In genomic region chr12:12611512-12612306, GRCh38 we compare ENCODE assay signal across 8 cellular contexts. TPM values are rescaled to one million over a fixed set of nuclear protein-coding genes. Genes with fewer than 3 reads are reported as not detected.
DNase-seq lines count a peak whose midpoint lies in the region; ATAC-seq and TF ChIP-seq lines count a peak whose summit lies in the region.

TSS of gene CREBL2 (plus strand) at chr12:12611876. CDS start at chr12:12612173, 297 bp downstream.

- peak within 1 kb of the TSS; percentile 81 for H3K9ac ChIP-seq in KMS-11

- H3K27ac Mint-ChIP-seq in naive B cell, result peak within 1 kb of the TSS; percentile 96 to 99 (median 97)
- H3K27ac Mint-ChIP-seq in stimulated activated memory B cell treated with anti-CD40 and anti-IgM and Interleukin-4, amounts not matched to agents 10 μg/mL and 1 μg/mL and 100 μg/mL, for 72 hours, result peak within 1 kb of the TSS; percentile 97

- ATAC-seq in GM21723 (IDR thresholded peaks at IDR 0.05; ENCODE audit: unreplicated experiment) (peak; percentile 77), naive B cell (ENCODE audit: low read depth in 2 of 2) (peak; percentile 89)
- ATAC-seq in stimulated activated memory B cell treated with anti-CD40 and anti-IgM and Interleukin-4, amounts not matched to agents 10 μg/mL and 1 μg/mL and 100 μg/mL, for 72 hours, result peak; percentile 95

- H3K36me3 ChIP-seq in KMS-11 (ENCODE audit: insufficient read depth), result no peaks in the 10 kb centered on the region

- peak within 1 kb of the TSS; percentile 87 for H3K27ac ChIP-seq in KMS-11

- DNase-seq in DMS79 (lab: John Stamatoyannopoulos, UW) (peak; percentile 97), RKO (ENCODE audit: low spot score) (peak; percentile 97), fibroblast of gingiva (ENCODE audit: low read depth) (peak; percentile 98), naive B cell (peak; percentile 88)
- peak; percentile 61 to 72 for DNase-seq in activated T-helper 1 cell treated with anti-CD3 and anti-CD28 coated beads, Interleukin-2, amount 50 U/mL, for 16 hours (ENCODE audit: low read depth in 1 of 2, low spot score in 1 of 2)

- H3K79me2 ChIP-seq in KMS-11 (ENCODE audit: insufficient read depth, low read depth), result no peaks in the 10 kb centered on the region; the same call in 1 of the 2 replicates

- TF ChIP-seq CTCF in KMS-11 (conservative IDR thresholded peaks at IDR 0.05; ENCODE audit: low read depth, low read length), result no peak

- H3K4me3 ChIP-seq in KMS-11 (IDR thresholded peaks at IDR 0.05; ENCODE audit: insufficient read depth, low read depth, low read length), result no peak within 1 kb of the TSS

- peaks cover 21 to 47% (median 43%) of the 10 kb centered on the region in 3 donors for H3K4me1 Mint-ChIP-seq in naive B cell
- H3K4me1 Mint-ChIP-seq in stimulated activated memory B cell treated with anti-CD40 and anti-IgM and Interleukin-4, amounts not matched to agents 10 μg/mL and 1 μg/mL and 100 μg/mL, for 72 hours, result peaks cover 51% of the 10 kb centered on the region

- peaks cover 0 to 5% of the 10 kb centered on the region in 2 donors for H3K36me3 Mint-ChIP-seq in naive B cell
- peaks cover 3% of the 10 kb centered on the region for H3K36me3 Mint-ChIP-seq in stimulated activated memory B cell treated with anti-CD40 and anti-IgM and Interleukin-4, amounts not matched to agents 10 μg/mL and 1 μg/mL and 100 μg/mL, for 72 hours

- no peaks in the 10 kb centered on the region for H3K27me3 Mint-ChIP-seq in naive B cell
- H3K27me3 Mint-ChIP-seq in stimulated activated memory B cell treated with anti-CD40 and anti-IgM and Interleukin-4, amounts not matched to agents 10 μg/mL and 1 μg/mL and 100 μg/mL, for 72 hours, result no peaks in the 10 kb centered on the region

- peak within 1 kb of the TSS; percentile 96 for H2AFZ ChIP-seq in KMS-11 (ENCODE audit: low read depth)

- H3K27me3 ChIP-seq in KMS-11 (ENCODE audit: insufficient read depth, low read depth), result no peaks in the 10 kb centered on the region

- H4K20me1 ChIP-seq in KMS-11 (ENCODE audit: insufficient read depth), result no peaks in the 10 kb centered on the region

- H3K4me2 ChIP-seq in KMS-11, result peak within 1 kb of the TSS; percentile 84

- H3K9me3 Mint-ChIP-seq in naive B cell, result no peaks in the 10 kb centered on the region
- H3K9me3 Mint-ChIP-seq in stimulated activated memory B cell treated with anti-CD40 and anti-IgM and Interleukin-4, amounts not matched to agents 10 μg/mL and 1 μg/mL and 100 μg/mL, for 72 hours, result no peaks in the 10 kb centered on the region

- H3K4me1 ChIP-seq in KMS-11 (ENCODE audit: low read depth, poor library complexity, severe bottlenecking), result peaks cover 16% of the 10 kb centered on the region

- H3K4me3 Mint-ChIP-seq in naive B cell, result peak within 1 kb of the TSS; percentile 94 to 97 (median 96)
- H3K4me3 Mint-ChIP-seq in stimulated activated memory B cell treated with anti-CD40 and anti-IgM and Interleukin-4, amounts not matched to agents 10 μg/mL and 1 μg/mL and 100 μg/mL, for 72 hours, result peak within 1 kb of the TSS; percentile 97

RNA-seq across cellular contexts. Expression of gene CREBL2, which starts in this region (rescaled TPM):
- 10 to 100 TPM; 21.9 to 29.3 (median 25.6) TPM for polyA plus RNA-seq in naive B cell (ENCODE audit: low read depth in 6 of 6)
